8 cellular contexts compared by ENCODE assay signal in genomic region chr12:53499261-53500118, GRCh38. TPM values are rescaled to one million over a fixed set of nuclear protein-coding genes. Genes with fewer than 3 reads are reported as not detected.
DNase-seq lines count a peak whose midpoint lies in the region; ATAC-seq and TF ChIP-seq lines count a peak whose summit lies in the region.

TSS of gene MAP3K12 (minus strand) at chr12:53499458. CDS start at chr12:53487391, 12,067 bp downstream.

- no peaks in the 10 kb centered on the region for H3K9me3 Mint-ChIP-seq in activated T-helper 1 cell treated with anti-CD3 and anti-CD28 coated beads, Interleukin-12 subunit alpha, Interleukin-12 subunit beta, Interleukin-2, Interleukin-4 antibody, amounts not matched to agents 30 ng/mL and 10 ng/mL and 1 ng/mL, durations not matched to agents 14 hours and 24 hours and 36 hours

- peak within 1 kb of the TSS; percentile 89 to 99 (median 98) for H3K27ac ChIP-seq in esophagus squamous epithelium

- intact Hi-C loops in activated T-helper 1 cell treated with anti-CD3 and anti-CD28 coated beads, Interleukin-12 subunit alpha, Interleukin-12 subunit beta, Interleukin-2, Interleukin-4 antibody, amounts not matched to agents 30 ng/mL and 10 ng/mL and 1 ng/mL, durations not matched to agents 14 hours and 24 hours and 36 hours (cut with micrococcal nuclease), result loop anchor here (1.0 to 2.0 kb wide), 5 partner anchors 58 to 781 kb away; partner anchors contain the start of genes ATP5MC2, CBX5, HNRNPA1 and MYG1
- intact Hi-C loops in esophagus squamous epithelium (cut with DNase I), result loop anchor here (10.0 kb wide), 1 partner anchor 45 kb away; the partner anchor contains the start of gene PCBP2

- peak within 1 kb of the TSS; percentile 42 to 88 (median 74) for H3K4me3 ChIP-seq in esophagus squamous epithelium

- H3K4me1 Mint-ChIP-seq in activated T-helper 1 cell treated with anti-CD3 and anti-CD28 coated beads, Interleukin-12 subunit alpha, Interleukin-12 subunit beta, Interleukin-2, Interleukin-4 antibody, amounts not matched to agents 30 ng/mL and 10 ng/mL and 1 ng/mL, durations not matched to agents 14 hours and 24 hours and 36 hours (ENCODE audit: low read depth), result peaks cover 52% of the 10 kb centered on the region

- peaks cover 23 to 73% (median 32%) of the 10 kb centered on the region in 3 donors for H3K4me1 ChIP-seq in esophagus squamous epithelium

- peak within 1 kb of the TSS; percentile 98 for H3K27ac Mint-ChIP-seq in activated T-helper 1 cell treated with anti-CD3 and anti-CD28 coated beads, Interleukin-12 subunit alpha, Interleukin-12 subunit beta, Interleukin-2, Interleukin-4 antibody, amounts not matched to agents 30 ng/mL and 10 ng/mL and 1 ng/mL, durations not matched to agents 14 hours and 24 hours and 36 hours

- no peaks in the 10 kb centered on the region for H3K9me3 ChIP-seq in esophagus squamous epithelium

- H3K4me3 Mint-ChIP-seq in activated T-helper 1 cell treated with anti-CD3 and anti-CD28 coated beads, Interleukin-12 subunit alpha, Interleukin-12 subunit beta, Interleukin-2, Interleukin-4 antibody, amounts not matched to agents 30 ng/mL and 10 ng/mL and 1 ng/mL, durations not matched to agents 14 hours and 24 hours and 36 hours, result peak within 1 kb of the TSS; percentile 95

- TF ChIP-seq POLR2A in esophagus squamous epithelium (IDR thresholded peaks at IDR 0.05), result no peak

- WGBS in esophagus squamous epithelium, 2 donors, result 0% methylated on average over 12 to 20 of the region's 52 CpGs

- H3K27me3 ChIP-seq in esophagus squamous epithelium, result no peaks in the 10 kb centered on the region

- no peak for ATAC-seq in left lobe of liver

- peaks cover 0 to 17% (median 0%) of the 10 kb centered on the region in 3 donors for H3K36me3 ChIP-seq in esophagus squamous epithelium

- peaks cover 2% of the 10 kb centered on the region for H3K27me3 Mint-ChIP-seq in activated T-helper 1 cell treated with anti-CD3 and anti-CD28 coated beads, Interleukin-12 subunit alpha, Interleukin-12 subunit beta, Interleukin-2, Interleukin-4 antibody, amounts not matched to agents 30 ng/mL and 10 ng/mL and 1 ng/mL, durations not matched to agents 14 hours and 24 hours and 36 hours (ENCODE audit: insufficient read depth)

- peak; percentile 42 for DNase-seq in NCI-H1694 treated with DMSO at 0.1 percent for 48 hours (lab: John Stamatoyannopoulos, UW)
- no peak for DNase-seq in NCI-H1694 (lab: John Stamatoyannopoulos, UW)
- DNase-seq in NOMO-1 treated with DMSO at 0.1 percent for 48 hours (lab: John Stamatoyannopoulos, UW; ENCODE audit: unreplicated experiment), result peak; percentile 28
- peak; percentile 63 for DNase-seq in activated T-helper 1 cell treated with anti-CD3 and anti-CD28 coated beads, Interleukin-12 subunit alpha, Interleukin-12 subunit beta, Interleukin-2, Interleukin-4 antibody, amounts not matched to agents 30 ng/mL and 10 ng/mL and 1 ng/mL, durations not matched to agents 14 hours and 24 hours and 36 hours (ENCODE audit: low spot score)
- DNase-seq in esophagus squamous epithelium (lab: John Stamatoyannopoulos, UW), result no peak
- DNase-seq in myocyte (ENCODE audit: low read depth), result peak; percentile 60
- DNase-seq in stimulated activated naive CD4-positive, alpha-beta T cell treated with Interleukin-2 at 50 U/mL for 16 hours (lab: John Stamatoyannopoulos, UW), result peak; percentile 73
- no peak for DNase-seq in left lobe of liver (ENCODE audit: low spot score)

- TF ChIP-seq CTCF in esophagus squamous epithelium (IDR thresholded peaks at IDR 0.05), result no peak

- peaks cover 7% of the 10 kb centered on the region for H3K36me3 Mint-ChIP-seq in activated T-helper 1 cell treated with anti-CD3 and anti-CD28 coated beads, Interleukin-12 subunit alpha, Interleukin-12 subunit beta, Interleukin-2, Interleukin-4 antibody, amounts not matched to agents 30 ng/mL and 10 ng/mL and 1 ng/mL, durations not matched to agents 14 hours and 24 hours and 36 hours (ENCODE audit: low read depth)

RNA-seq across cellular contexts. Expression of gene MAP3K12, which starts in this region (rescaled TPM):
- 15.7 and 18.4 TPM in 2 replicates for total RNA-seq in activated T-helper 1 cell treated with anti-CD3 and anti-CD28 coated beads, Interleukin-12 subunit alpha, Interleukin-12 subunit beta, Interleukin-2, Interleukin-4 antibody, amounts not matched to agents 30 ng/mL and 10 ng/mL and 1 ng/mL, durations not matched to agents 14 hours and 24 hours and 36 hours
- total RNA-seq in esophagus squamous epithelium (1 to 10 TPM in 3 of 4 donors, under 1 TPM in 1; 0.80 to 8.4 (median 2.7) TPM), myocyte (17.0 and 25.5 TPM in 2 replicates), left lobe of liver (1.4 TPM)
- polyA plus RNA-seq in myocyte (2012), result 20.6 TPM

Comparison
In these comparisons a context has a peak if more than half of its experiments do, and no peak if none do; other contexts are left out.
1. DNase-seq: peak in NCI-H1694 treated with DMSO at 0.1 percent for 48 hours (single experiment), NOMO-1 treated with DMSO at 0.1 percent for 48 hours (single experiment), activated T-helper 1 cell treated with anti-CD3 and anti-CD28 coated beads, Interleukin-12 subunit alpha, Interleukin-12 subunit beta, Interleukin-2, Interleukin-4 antibody, amounts not matched to agents 30 ng/mL and 10 ng/mL and 1 ng/mL, durations not matched to agents 14 hours and 24 hours and 36 hours (single experiment), myocyte (single experiment) and stimulated activated naive CD4-positive, alpha-beta T cell treated with Interleukin-2 at 50 U/mL for 16 hours (single experiment); none in NCI-H1694 (single experiment), esophagus squamous epithelium (single experiment) and left lobe of liver (single experiment).